Comparison of ENCODE assay signal across 1 cellular context in genomic region chr2:37083873-37084792, GRCh38.
TF ChIP-seq lines count a peak whose summit lies in the region.

Gene GPATCH11, plus strand, starts transcription at chr2:37084518. Its CDS starts 3,864 bp downstream, at chr2:37088382.
Gene HEATR5B, minus strand, starts transcription at chr2:37084372. Its CDS starts 958 bp downstream, at chr2:37083414.

TF ChIP-seq in HepG2, 621 proteins besides CTCF, POLR2A, EP300 and RAD21 (continued from another document and continues in another):
- TF ChIP-seq NR3C1 (CRISPR knock-in tag; IDR thresholded peaks at IDR 0.05) (0 out of 2 replicates have a peak, but pooled peaks have one; percentile 50), CHCHD3 (CRISPR knock-in tag; IDR thresholded peaks at IDR 0.05) (peak; percentile 91; the same call in 1 of the 2 replicates), ZNF263 (CRISPR knock-in tag; IDR thresholded peaks at IDR 0.05) (peak; percentile 39), ZNF629 (CRISPR knock-in tag; conservative IDR thresholded peaks at IDR 0.05) (0 out of 2 replicates have a peak, but pooled peaks have one; percentile 29), ERF (CRISPR knock-in tag; IDR thresholded peaks at IDR 0.05) (peak; percentile 88), ZNF570 (CRISPR knock-in tag; IDR thresholded peaks at IDR 0.05; ENCODE audit: borderline replicate concordance) (peak; percentile 59; the same call in 1 of the 2 replicates), KLF6 (CRISPR knock-in tag; IDR thresholded peaks at IDR 0.05) (peak; percentile 50), ZBTB38 (CRISPR knock-in tag; IDR thresholded peaks at IDR 0.05) (peak; percentile 76), DBP (CRISPR knock-in tag; IDR thresholded peaks at IDR 0.05; ENCODE audit: not compliant biosample characterization) (no peak), THAP8 (CRISPR knock-in tag; IDR thresholded peaks at IDR 0.05; ENCODE audit: borderline replicate concordance) (peak; percentile 81; the same call in 1 of the 2 replicates), ZFY (CRISPR knock-in tag; IDR thresholded peaks at IDR 0.05) (peak; percentile 92), ZBTB20 (CRISPR knock-in tag; IDR thresholded peaks at IDR 0.05; ENCODE audit: borderline replicate concordance, low read depth) (peak; percentile 30; the same call in 1 of the 2 replicates), ZNF510 (CRISPR knock-in tag; IDR thresholded peaks at IDR 0.05; ENCODE audit: low read depth) (no peak; the same call in 1 of the 2 replicates), HMG20A (CRISPR knock-in tag; IDR thresholded peaks at IDR 0.05; ENCODE audit: borderline replicate concordance) (0 out of 2 replicates have a peak, but pooled peaks have one; percentile 27), SMAD1 (CRISPR knock-in tag; IDR thresholded peaks at IDR 0.05; ENCODE audit: borderline replicate concordance, low read depth) (peak; percentile 62; the same call in 1 of the 2 replicates), MAF1 (CRISPR knock-in tag; IDR thresholded peaks at IDR 0.05; ENCODE audit: borderline replicate concordance) (0 out of 2 replicates have a peak, but pooled peaks have one; percentile 68), RELA (CRISPR knock-in tag; IDR thresholded peaks at IDR 0.05) (0 out of 2 replicates have a peak, but pooled peaks have one; percentile 10), ZNF792 (CRISPR knock-in tag; IDR thresholded peaks at IDR 0.05) (peak; percentile 72; the same call in 1 of the 2 replicates), ZC3H4 (CRISPR knock-in tag; IDR thresholded peaks at IDR 0.05; ENCODE audit: borderline replicate concordance) (peak; percentile 13; the same call in 1 of the 2 replicates), IRX3 (CRISPR knock-in tag; IDR thresholded peaks at IDR 0.05; ENCODE audit: borderline replicate concordance, low read depth) (peak; percentile 74; the same call in 1 of the 2 replicates), YY1 (IDR thresholded peaks at IDR 0.05; ENCODE audit: insufficient read depth, insufficient replicate concordance, low read depth, low read length) (peak; percentile 9), HNRNPLL (IDR thresholded peaks at IDR 0.05; ENCODE audit: low read depth, low read length, poor library complexity, severe bottlenecking) (peak; percentile 94), ZBTB49 (CRISPR knock-in tag; IDR thresholded peaks at IDR 0.05; ENCODE audit: borderline replicate concordance) (no peak), MTA1 (CRISPR knock-in tag; IDR thresholded peaks at IDR 0.05; ENCODE audit: borderline replicate concordance) (no peak; the same call in 1 of the 2 replicates), HES4 (CRISPR knock-in tag; IDR thresholded peaks at IDR 0.05; ENCODE audit: borderline replicate concordance) (no peak; the same call in 1 of the 2 replicates), RBM22 (optimal IDR thresholded peaks at IDR 0.05; ENCODE audit: low read length) (no peak), ZNF598 (CRISPR knock-in tag; IDR thresholded peaks at IDR 0.05; ENCODE audit: borderline replicate concordance) (peak; percentile 90; the same call in 1 of the 2 replicates), ZBTB40 (IDR thresholded peaks at IDR 0.05) (no peak), ZBTB40 (CRISPR knock-in tag; IDR thresholded peaks at IDR 0.05) (0 out of 2 replicates have a peak, but pooled peaks have one; percentile 45), ZNF891 (CRISPR knock-in tag; IDR thresholded peaks at IDR 0.05) (0 out of 2 replicates have a peak, but pooled peaks have one; percentile 72), GATA4 (IDR thresholded peaks at IDR 0.05; ENCODE audit: borderline replicate concordance, low read depth) (peak; percentile 63; the same call in 1 of the 2 replicates), DR1 (CRISPR knock-in tag; IDR thresholded peaks at IDR 0.05) (0 out of 2 replicates have a peak, but pooled peaks have one; percentile 21), ZNF589 (CRISPR knock-in tag; conservative IDR thresholded peaks at IDR 0.05) (peak; percentile 72), HOXA5 (CRISPR knock-in tag; IDR thresholded peaks at IDR 0.05) (peak; percentile 79; the same call in 1 of the 2 replicates), ZSCAN22 (CRISPR knock-in tag; IDR thresholded peaks at IDR 0.05) (no peak), STAG1 (CRISPR knock-in tag; IDR thresholded peaks at IDR 0.05) (peak; percentile 17; the same call in 1 of the 2 replicates), ZNF83 (CRISPR knock-in tag; IDR thresholded peaks at IDR 0.05; ENCODE audit: borderline replicate concordance) (0 out of 2 replicates have a peak, but pooled peaks have one; percentile 48), ZNF644 (CRISPR knock-in tag; IDR thresholded peaks at IDR 0.05; ENCODE audit: low read depth) (peak; percentile 19; the same call in 1 of the 2 replicates), KLF9 (CRISPR knock-in tag; IDR thresholded peaks at IDR 0.05; ENCODE audit: low read depth) (no peak), RNF219 (CRISPR knock-in tag; IDR thresholded peaks at IDR 0.05) (no peak), ZNF362 (CRISPR knock-in tag; IDR thresholded peaks at IDR 0.05; ENCODE audit: borderline replicate concordance) (no peak), ZNF772 (CRISPR knock-in tag; IDR thresholded peaks at IDR 0.05) (peak; percentile 66; the same call in 1 of the 2 replicates), KAT8 (CRISPR knock-in tag; IDR thresholded peaks at IDR 0.05) (peak; percentile 87), EED (CRISPR knock-in tag; IDR thresholded peaks at IDR 0.05) (peak; percentile 50; the same call in 1 of the 2 replicates), ZNF788 (CRISPR knock-in tag; IDR thresholded peaks at IDR 0.05; ENCODE audit: borderline replicate concordance) (peak; percentile 81; the same call in 1 of the 2 replicates), ZNF317 (CRISPR knock-in tag; IDR thresholded peaks at IDR 0.05) (peak; percentile 94), SP1 (IDR thresholded peaks at IDR 0.05) (no peak), SP1 (CRISPR knock-in tag; IDR thresholded peaks at IDR 0.05) (0 out of 2 replicates have a peak, but pooled peaks have one; percentile 24), ZNF577 (CRISPR knock-in tag; IDR thresholded peaks at IDR 0.05; ENCODE audit: borderline replicate concordance, low read depth) (peak; percentile 46; the same call in 1 of the 2 replicates), DRAP1 (CRISPR knock-in tag; IDR thresholded peaks at IDR 0.05) (peak; percentile 80), CCDC6 (CRISPR knock-in tag; IDR thresholded peaks at IDR 0.05) (peak; percentile 34; the same call in 1 of the 2 replicates), ZNF230 (CRISPR knock-in tag; IDR thresholded peaks at IDR 0.05) (0 out of 2 replicates have a peak, but pooled peaks have one; percentile 82)
